Comparison of ENCODE assay signal across 1 cellular context in the genomic region with DNA sequence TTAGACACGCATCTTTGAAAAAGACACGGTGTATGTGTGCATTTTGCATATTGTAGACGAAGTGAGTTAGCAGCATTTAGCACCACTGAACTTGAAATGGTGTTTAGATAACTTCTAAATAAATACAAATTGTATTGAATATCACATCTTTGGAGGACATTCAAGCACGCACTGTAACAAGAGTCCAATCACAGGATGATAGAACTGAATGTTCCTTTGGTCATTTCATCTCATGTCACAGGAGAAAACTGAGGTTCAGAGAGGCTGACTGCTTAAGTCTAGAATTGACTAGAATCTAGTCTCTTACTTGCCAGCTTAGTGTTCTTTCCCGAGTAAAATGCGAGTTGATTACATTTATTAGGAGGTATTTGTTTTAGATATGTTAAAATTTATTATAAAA.
TF ChIP-seq lines count a peak whose summit lies in the region.

No MANE protein-coding gene starts in this region.

TF ChIP-seq in IMR-90, 13 proteins besides CTCF, POLR2A, EP300 and RAD21:
- no peak for TF ChIP-seq CHD1 (IDR thresholded peaks at IDR 0.05; ENCODE audit: low read depth, low read length)
- TF ChIP-seq, protein P1, sequence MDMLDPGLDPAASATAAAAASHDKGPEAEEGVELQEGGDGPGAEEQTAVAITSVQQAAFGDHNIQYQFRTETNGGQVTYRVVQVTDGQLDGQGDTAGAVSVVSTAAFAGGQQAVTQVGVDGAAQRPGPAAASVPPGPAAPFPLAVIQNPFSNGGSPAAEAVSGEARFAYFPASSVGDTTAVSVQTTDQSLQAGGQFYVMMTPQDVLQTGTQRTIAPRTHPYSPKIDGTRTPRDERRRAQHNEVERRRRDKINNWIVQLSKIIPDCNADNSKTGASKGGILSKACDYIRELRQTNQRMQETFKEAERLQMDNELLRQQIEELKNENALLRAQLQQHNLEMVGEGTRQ (IDR thresholded peaks at IDR 0.05; ENCODE audit: low read depth, low read length) = no peak
- no peak for TF ChIP-seq BHLHE40 (IDR thresholded peaks at IDR 0.05; ENCODE audit: low read depth, low read length)
- no peak for TF ChIP-seq RCOR1 (IDR thresholded peaks at IDR 0.05; ENCODE audit: insufficient replicate concordance, low read length)
- no peak for TF ChIP-seq FOS (IDR thresholded peaks at IDR 0.05; ENCODE audit: low read depth, low read length)
- TF ChIP-seq CEBPB (IDR thresholded peaks at IDR 0.05; ENCODE audit: low read depth, low read length) = no peak
- TF ChIP-seq ELK1 (IDR thresholded peaks at IDR 0.05; ENCODE audit: borderline replicate concordance, low read depth, low read length) = no peak
